37 cellular contexts compared by ENCODE assay signal in genomic region chr2:31192396-31193065, GRCh38. TPM values are rescaled to one million over a fixed set of nuclear protein-coding genes. Genes with fewer than 3 reads are reported as not detected.
"Had no signal": no experiment of that assay in that cellular context is flagged by ENCODE, and none has a peak within 500 bp of the region (broad histone marks: within the 10 kb centered on the region; RNA-seq: fewer than 3 reads in every experiment).

No MANE protein-coding gene starts in this region.

- H3K27ac ChIP-seq: body of pancreas, breast epithelium, Peyer's patch, SJCRH30, SK-N-MC had no signal

- H3K36me3 Mint-ChIP-seq: activated naive CD4-positive, alpha-beta T cell treated with anti-CD3 and anti-CD28 coated beads, Interleukin-2, amount 50 U/mL, for 24 hours; activated naive CD8-positive, alpha-beta T cell treated with anti-CD3 and anti-CD28 coated beads, Interleukin-2, amount 10 ng/mL, durations not matched to agents 7 days and 5 days had no signal

- H3K27me3 Mint-ChIP-seq: activated CD4-positive, alpha-beta T cell treated with anti-CD3 and anti-CD28 coated beads for 36 hours; activated CD4-positive, alpha-beta T cell treated with anti-CD3 and anti-CD28 coated beads, Interleukin-2, amount 10 ng/mL, durations not matched to agents 7 days and 5 days; activated naive CD4-positive, alpha-beta T cell treated with anti-CD3 and anti-CD28 coated beads, Interleukin-2, amount 50 U/mL, for 24 hours; activated T-cell treated with anti-CD3 and anti-CD28 coated beads, Interleukin-2, amount 50 U/mL, for 24 hours had no signal

- H3K4me1 Mint-ChIP-seq: activated CD4-positive, alpha-beta T cell treated with anti-CD3 and anti-CD28 coated beads for 36 hours; activated CD4-positive, alpha-beta T cell treated with anti-CD3 and anti-CD28 coated beads, Interleukin-2, amount 10 ng/mL, durations not matched to agents 7 days and 5 days; activated naive CD4-positive, alpha-beta T cell treated with anti-CD3 and anti-CD28 coated beads, Interleukin-2, amount 50 U/mL, for 24 hours; activated naive CD8-positive, alpha-beta T cell treated with anti-CD3 and anti-CD28 coated beads, Interleukin-2, amount 10 ng/mL, durations not matched to agents 7 days and 5 days had no signal

- H3K27ac Mint-ChIP-seq: activated CD4-positive, alpha-beta T cell treated with anti-CD3 and anti-CD28 coated beads for 36 hours; activated CD4-positive, alpha-beta T cell treated with anti-CD3 and anti-CD28 coated beads, Interleukin-2, amount 10 ng/mL, durations not matched to agents 7 days and 5 days; activated CD8-positive, alpha-beta T cell treated with anti-CD3 and anti-CD28 coated beads, Interleukin-2, amount 10 ng/mL, durations not matched to agents 7 days and 5 days; activated naive CD4-positive, alpha-beta T cell treated with anti-CD3 and anti-CD28 coated beads, Interleukin-2, amount 50 U/mL, for 24 hours; activated naive CD8-positive, alpha-beta T cell treated with anti-CD3 and anti-CD28 coated beads, Interleukin-2, amount 10 ng/mL, durations not matched to agents 7 days and 5 days; activated T-cell treated with anti-CD3 and anti-CD28 coated beads, Interleukin-2, amount 50 U/mL, for 24 hours; activated T-helper 2 cell treated with anti-CD3 and anti-CD28 coated beads, Interferon-gamma antibody, Interleukin-2, Interleukin-4, amounts not matched to agents 10 μg/mL and 5 μg/mL and 100 μg/mL, durations not matched to agents 14 hours and 24 hours and 36 hours; T-helper 1 cell treated with Interleukin-12 subunit alpha and Interleukin-12 subunit beta and Interleukin-4 antibody, amounts not matched to agents 30 μg/mL and 1 μg/mL, for 36 hours; T-helper 2 cell treated with Interferon-gamma antibody and Interleukin-4, amounts not matched to agents 5 μg/mL and 100 μg/mL, for 36 hours had no signal

- H3K36me3 ChIP-seq: breast epithelium, Peyer's patch, SJCRH30 had no signal

- FAIRE-seq: astrocyte, TTC549 had no signal

- DNase-seq: activated CD4-positive, alpha-beta T cell treated with anti-CD3 and anti-CD28 coated beads for 36 hours; activated CD4-positive, alpha-beta T cell treated with anti-CD3 and anti-CD28 coated beads, Interleukin-2, amount 10 ng/mL, durations not matched to agents 7 days and 5 days; activated CD4-positive, alpha-beta T cell treated with anti-CD3 and anti-CD28 coated beads, Interleukin-2, amount 50 U/mL, for 48 hours; activated CD8-positive, alpha-beta T cell treated with anti-CD3 and anti-CD28 coated beads, Interleukin-2, amount 10 ng/mL, durations not matched to agents 7 days and 5 days; activated gamma-delta T cell; activated naive CD4-positive, alpha-beta T cell treated with Interleukin-2 at 50 U/mL for 16 hours; activated naive CD8-positive, alpha-beta T cell treated with anti-CD3 and anti-CD28 coated beads, Interleukin-2, amount 10 ng/mL, durations not matched to agents 7 days and 5 days; activated T-cell treated with anti-CD3 and anti-CD28 coated beads, Interleukin-2, amount 50 U/mL, for 24 hours; amygdala; body of pancreas; caudate nucleus; Kasumi-1; KG1; MM.1S; MV-4-11; NCI-H1092; NCI-H1436 treated with DMSO at 0.1 percent for 48 hours; NCI-H187; NCI-H2029 treated with DMSO at 0.1 percent for 48 hours; NCI-H2107; NCI-H2171; NCI-H510A; NCI-H526; NCI-H748 treated with DMSO at 0.1 percent for 48 hours; NK-92 treated with Interleukin-12 subunit alpha and Interleukin-12 subunit beta, amount 100 ng/mL, for 24 hours; PC-3; Peyer's patch; RPMI8226 had no signal

- H3K4me3 Mint-ChIP-seq: activated CD4-positive, alpha-beta T cell treated with anti-CD3 and anti-CD28 coated beads for 36 hours; activated CD4-positive, alpha-beta T cell treated with anti-CD3 and anti-CD28 coated beads, Interleukin-2, amount 10 ng/mL, durations not matched to agents 7 days and 5 days; activated CD8-positive, alpha-beta T cell treated with anti-CD3 and anti-CD28 coated beads, Interleukin-2, amount 10 ng/mL, durations not matched to agents 7 days and 5 days; activated naive CD4-positive, alpha-beta T cell treated with anti-CD3 and anti-CD28 coated beads, Interleukin-2, amount 50 U/mL, for 24 hours; activated naive CD8-positive, alpha-beta T cell treated with anti-CD3 and anti-CD28 coated beads, Interleukin-2, amount 10 ng/mL, durations not matched to agents 7 days and 5 days; activated T-cell treated with anti-CD3 and anti-CD28 coated beads, Interleukin-2, amount 50 U/mL, for 24 hours; T-helper 1 cell treated with Interleukin-12 subunit alpha and Interleukin-12 subunit beta and Interleukin-4 antibody, amounts not matched to agents 30 μg/mL and 1 μg/mL, for 36 hours; T-helper 2 cell treated with Interferon-gamma antibody and Interleukin-4, amounts not matched to agents 5 μg/mL and 100 μg/mL, for 36 hours had no signal

- H3K4me3 ChIP-seq: body of pancreas, breast epithelium, Peyer's patch, SJCRH30, SK-N-MC had no signal

- ATAC-seq: activated CD4-positive, alpha-beta T cell treated with anti-CD3 and anti-CD28 coated beads for 36 hours; activated CD8-positive, alpha-beta T cell treated with anti-CD3 and anti-CD28 coated beads, Interleukin-2, amount 10 ng/mL, durations not matched to agents 7 days and 5 days; body of pancreas; PC-3 had no signal

- H3K27me3 ChIP-seq: body of pancreas, breast epithelium, Peyer's patch had no signal

- H3K4me1 ChIP-seq: body of pancreas, breast epithelium, Peyer's patch, SJCRH30 had no signal

- H3K9me3 Mint-ChIP-seq: activated CD4-positive, alpha-beta T cell treated with anti-CD3 and anti-CD28 coated beads, Interleukin-2, amount 10 ng/mL, durations not matched to agents 7 days and 5 days; activated naive CD4-positive, alpha-beta T cell treated with anti-CD3 and anti-CD28 coated beads, Interleukin-2, amount 50 U/mL, for 24 hours; activated T-cell treated with anti-CD3 and anti-CD28 coated beads, Interleukin-2, amount 50 U/mL, for 24 hours; activated T-helper 2 cell treated with anti-CD3 and anti-CD28 coated beads, Interferon-gamma antibody, Interleukin-2, Interleukin-4, amounts not matched to agents 10 μg/mL and 5 μg/mL and 100 μg/mL, durations not matched to agents 14 hours and 24 hours and 36 hours; T-helper 1 cell treated with Interleukin-12 subunit alpha and Interleukin-12 subunit beta and Interleukin-4 antibody, amounts not matched to agents 30 μg/mL and 1 μg/mL, for 36 hours; T-helper 2 cell treated with Interferon-gamma antibody and Interleukin-4, amounts not matched to agents 5 μg/mL and 100 μg/mL, for 36 hours had no signal

- H3K9me3 ChIP-seq: body of pancreas, breast epithelium, Peyer's patch, SJCRH30 had no signal

RNA-seq across cellular contexts. Expression of gene CAPN14, which starts 24.8 kb away (rescaled TPM):
- total RNA-seq: activated CD8-positive, alpha-beta T cell treated with anti-CD3 and anti-CD28 coated beads, Interleukin-2, amount 10 ng/mL, durations not matched to agents 7 days and 5 days; body of pancreas; PC-3; SJCRH30 had no signal

RNA-seq across cellular contexts. Expression of gene EHD3, which starts 41.4 kb away (rescaled TPM):
- total RNA-seq: SJCRH30 had no signal

RNA-seq across cellular contexts. Expression of gene GALNT14, which starts 54.3 kb away (rescaled TPM):
- total RNA-seq: activated CD4-positive, alpha-beta T cell treated with anti-CD3 and anti-CD28 coated beads, Interleukin-2, amount 10 ng/mL, durations not matched to agents 7 days and 5 days; activated CD8-positive, alpha-beta T cell treated with anti-CD3 and anti-CD28 coated beads, Interleukin-2, amount 10 ng/mL, durations not matched to agents 7 days and 5 days; activated naive CD8-positive, alpha-beta T cell treated with anti-CD3 and anti-CD28 coated beads, Interleukin-2, amount 10 ng/mL, durations not matched to agents 7 days and 5 days; SJCRH30 had no signal
